ENCODE assay signal across 1 cellular context in genomic region chr6:27388293-27389197, GRCh38.
TF ChIP-seq lines count a peak whose summit lies in the region.

TSS of gene ZNF391 (plus strand) at chr6:27388759. CDS start at chr6:27400371, 11,612 bp downstream.

TF ChIP-seq in K562, 482 proteins besides CTCF, POLR2A, EP300 and RAD21 (continued from another document and continues in another):
- peak; percentile 92 for TF ChIP-seq RREB1 (CRISPR knock-in tag; IDR thresholded peaks at IDR 0.05)
- 0 out of 2 replicates have a peak, but pooled peaks have one; percentile 57 for TF ChIP-seq E2F4 (CRISPR knock-in tag; IDR thresholded peaks at IDR 0.05; ENCODE audit: low read depth)
- TF ChIP-seq CBFA2T3 (IDR thresholded peaks at IDR 0.05): no peak; the same call in none of the 2 replicates
- peak; percentile 77; the same call in 1 of the 2 replicates for TF ChIP-seq HLTF (IDR thresholded peaks at IDR 0.05)
- peak; percentile 96 for TF ChIP-seq GABPB1 (CRISPR knock-in tag; IDR thresholded peaks at IDR 0.05)
- no peak for TF ChIP-seq ZZZ3 (IDR thresholded peaks at IDR 0.05)
- peak; percentile 36; the same call in 1 of the 2 replicates for TF ChIP-seq ZBTB33 (CRISPR knock-in tag; IDR thresholded peaks at IDR 0.05)
- no peak for TF ChIP-seq ZNF644 (tag; IDR thresholded peaks at IDR 0.05; ENCODE audit: low read depth)
- no peak for TF ChIP-seq POLR3A (IDR thresholded peaks at IDR 0.05; ENCODE audit: borderline replicate concordance, extremely low read depth, insufficient read depth, insufficient read length)
- TF ChIP-seq TFAP4 (CRISPR knock-in tag; IDR thresholded peaks at IDR 0.05; ENCODE audit: borderline replicate concordance): peak; percentile 83
- TF ChIP-seq SRSF1 (IDR thresholded peaks at IDR 0.05; ENCODE audit: low read depth, low read length): no peak
- no peak for TF ChIP-seq HINFP (tag; conservative IDR thresholded peaks at IDR 0.05; ENCODE audit: low read depth)
- TF ChIP-seq ZBTB17 (CRISPR knock-in tag; IDR thresholded peaks at IDR 0.05): peak; percentile 65; the same call in 1 of the 2 replicates
- TF ChIP-seq ZNF23 (CRISPR knock-in tag; IDR thresholded peaks at IDR 0.05): no peak
- TF ChIP-seq PTTG1 (tag; IDR thresholded peaks at IDR 0.05; ENCODE audit: low read depth): no peak
- TF ChIP-seq PHF20 (IDR thresholded peaks at IDR 0.05; ENCODE audit: partially characterized antibody): peak; percentile 94
- TF ChIP-seq NFE2L1 (tag; IDR thresholded peaks at IDR 0.05; ENCODE audit: borderline replicate concordance, low read depth): no peak
- no peak for TF ChIP-seq ZNF785 (CRISPR knock-in tag; IDR thresholded peaks at IDR 0.05)
- peak; percentile 95 for TF ChIP-seq ATF6 (CRISPR knock-in tag; IDR thresholded peaks at IDR 0.05)
- no peak for TF ChIP-seq PTRF (tag; IDR thresholded peaks at IDR 0.05)
- peak in 1 of 2 experiments; percentile 99; a peak in 2 of 4 replicates for TF ChIP-seq TRIM24 (IDR thresholded peaks at IDR 0.05)
- TF ChIP-seq NBN (IDR thresholded peaks at IDR 0.05; ENCODE audit: low read depth): peak; percentile 97
- no peak for TF ChIP-seq FOXA3 (CRISPR knock-in tag; conservative IDR thresholded peaks at IDR 0.05 in 1 of 2, IDR thresholded peaks at IDR 0.05 in 1 of 2)
- TF ChIP-seq PHTF2 (CRISPR knock-in tag; IDR thresholded peaks at IDR 0.05): no peak
- TF ChIP-seq ETS1 (conservative IDR thresholded peaks at IDR 0.05; ENCODE audit: control insufficient read depth, low read depth, low read length): peak; percentile 27; the same call in 1 of the 2 replicates
- peak; percentile 95 for TF ChIP-seq ARID4B (CRISPR knock-in tag; IDR thresholded peaks at IDR 0.05)
- peak; percentile 80; the same call in 1 of the 2 replicates for TF ChIP-seq ZNF589 (CRISPR knock-in tag; IDR thresholded peaks at IDR 0.05; ENCODE audit: low read depth)
